ENCODE assay signal across 3 cellular contexts in the genomic region with DNA sequence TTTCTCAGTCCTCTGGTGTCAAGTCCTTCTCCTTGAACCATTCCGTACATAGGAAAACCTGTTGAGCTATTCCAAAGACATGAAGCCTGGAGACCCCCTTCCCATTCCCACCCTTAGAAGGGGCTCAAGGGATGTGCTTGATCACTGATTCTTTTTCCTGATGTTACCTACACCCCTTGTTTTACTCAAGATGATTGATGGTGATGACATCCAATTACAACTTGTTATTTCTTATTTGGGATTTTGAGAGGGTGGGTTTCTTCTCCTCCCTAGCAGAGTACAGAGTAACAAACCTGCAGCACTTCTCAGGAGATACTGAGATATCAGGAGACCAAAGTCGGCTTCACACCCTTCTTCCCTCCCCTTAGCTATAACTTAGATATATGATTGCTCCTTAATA.
TF ChIP-seq lines count a peak whose summit lies in the region.

No MANE protein-coding gene starts in this region.

TF ChIP-seq in A549, 52 proteins besides CTCF, POLR2A, EP300 and RAD21:
- no peak for TF ChIP-seq CBX8 (IDR thresholded peaks at IDR 0.05)
- no peak for TF ChIP-seq ZSCAN20 (CRISPR knock-in tag; IDR thresholded peaks at IDR 0.05)
- TF ChIP-seq, protein P1, sequence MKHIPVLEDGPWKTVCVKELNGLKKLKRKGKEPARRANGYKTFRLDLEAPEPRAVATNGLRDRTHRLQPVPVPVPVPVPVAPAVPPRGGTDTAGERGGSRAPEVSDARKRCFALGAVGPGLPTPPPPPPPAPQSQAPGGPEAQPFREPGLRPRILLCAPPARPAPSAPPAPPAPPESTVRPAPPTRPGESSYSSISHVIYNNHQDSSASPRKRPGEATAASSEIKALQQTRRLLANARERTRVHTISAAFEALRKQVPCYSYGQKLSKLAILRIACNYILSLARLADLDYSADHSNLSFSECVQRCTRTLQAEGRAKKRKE (CRISPR knock-in tag; IDR thresholded peaks at IDR 0.05; ENCODE audit: low read depth): no peak
- no peak for TF ChIP-seq RARB (CRISPR knock-in tag; IDR thresholded peaks at IDR 0.05)
- no peak for TF ChIP-seq HEYL (CRISPR knock-in tag; IDR thresholded peaks at IDR 0.05)
- no peak for TF ChIP-seq JUN (IDR thresholded peaks at IDR 0.05)
- TF ChIP-seq HOXA7 (CRISPR knock-in tag; IDR thresholded peaks at IDR 0.05): no peak
- no peak for TF ChIP-seq CHD4 (IDR thresholded peaks at IDR 0.05; ENCODE audit: borderline replicate concordance)
- no peak for TF ChIP-seq RCOR1 (IDR thresholded peaks at IDR 0.05; ENCODE audit: low read depth, low read length)
- TF ChIP-seq MAFK (IDR thresholded peaks at IDR 0.05; ENCODE audit: partially characterized antibody): no peak
- TF ChIP-seq, protein P2, sequence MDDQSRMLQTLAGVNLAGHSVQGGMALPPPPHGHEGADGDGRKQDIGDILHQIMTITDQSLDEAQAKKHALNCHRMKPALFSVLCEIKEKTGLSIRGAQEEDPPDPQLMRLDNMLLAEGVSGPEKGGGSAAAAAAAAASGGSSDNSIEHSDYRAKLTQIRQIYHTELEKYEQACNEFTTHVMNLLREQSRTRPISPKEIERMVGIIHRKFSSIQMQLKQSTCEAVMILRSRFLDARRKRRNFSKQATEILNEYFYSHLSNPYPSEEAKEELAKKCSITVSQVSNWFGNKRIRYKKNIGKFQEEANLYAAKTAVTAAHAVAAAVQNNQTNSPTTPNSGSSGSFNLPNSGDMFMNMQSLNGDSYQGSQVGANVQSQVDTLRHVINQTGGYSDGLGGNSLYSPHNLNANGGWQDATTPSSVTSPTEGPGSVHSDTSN (IDR thresholded peaks at IDR 0.05): no peak
- TF ChIP-seq TFCP2L1 (CRISPR knock-in tag; IDR thresholded peaks at IDR 0.05): no peak
- TF ChIP-seq KDM1A (IDR thresholded peaks at IDR 0.05; ENCODE audit: low read depth): no peak

TF ChIP-seq in HEK293T, 16 proteins besides CTCF, POLR2A, EP300 and RAD21:
- TF ChIP-seq ZNF384 (IDR thresholded peaks at IDR 0.05): no peak
- TF ChIP-seq CTBP1 (IDR thresholded peaks at IDR 0.05; ENCODE audit: borderline replicate concordance): no peak
- TF ChIP-seq, protein P3, sequence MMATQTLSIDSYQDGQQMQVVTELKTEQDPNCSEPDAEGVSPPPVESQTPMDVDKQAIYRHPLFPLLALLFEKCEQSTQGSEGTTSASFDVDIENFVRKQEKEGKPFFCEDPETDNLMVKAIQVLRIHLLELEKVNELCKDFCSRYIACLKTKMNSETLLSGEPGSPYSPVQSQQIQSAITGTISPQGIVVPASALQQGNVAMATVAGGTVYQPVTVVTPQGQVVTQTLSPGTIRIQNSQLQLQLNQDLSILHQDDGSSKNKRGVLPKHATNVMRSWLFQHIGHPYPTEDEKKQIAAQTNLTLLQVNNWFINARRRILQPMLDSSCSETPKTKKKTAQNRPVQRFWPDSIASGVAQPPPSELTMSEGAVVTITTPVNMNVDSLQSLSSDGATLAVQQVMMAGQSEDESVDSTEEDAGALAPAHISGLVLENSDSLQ (IDR thresholded peaks at IDR 0.05): peak; percentile 58; the same call in 1 of the 2 replicates
- no peak for TF ChIP-seq ARNT (IDR thresholded peaks at IDR 0.05)

TF ChIP-seq in HepG2, 621 proteins besides CTCF, POLR2A, EP300 and RAD21:
- TF ChIP-seq ZBTB10 (CRISPR knock-in tag; IDR thresholded peaks at IDR 0.05; ENCODE audit: borderline replicate concordance): no peak
